ENCODE assay signal across 13 cellular contexts in genomic region chr17:42522263-42522790, GRCh38. TPM values are rescaled to one million over a fixed set of nuclear protein-coding genes. Genes with fewer than 3 reads are reported as not detected.
DNase-seq lines count a peak whose midpoint lies in the region; ATAC-seq and TF ChIP-seq lines count a peak whose summit lies in the region.
"Had no signal": no experiment of that assay in that cellular context is flagged by ENCODE, and none has a peak within 500 bp of the region (broad histone marks: within the 10 kb centered on the region; RNA-seq: fewer than 3 reads in every experiment).

No MANE protein-coding gene starts in this region.

- H3K4me3 ChIP-seq in mammary epithelial cell (replicated peaks in 1 of 3; ENCODE audit: insufficient read depth in 1 of 3, low read depth in 2 of 3, low read length in 3 of 3), result no peak overlapping the region
- H3K4me3 ChIP-seq in right atrium auricular region, result no peak overlapping the region
- no peak overlapping the region for H3K4me3 ChIP-seq in upper lobe of right lung
- no peak overlapping the region for H3K4me3 ChIP-seq in CD8-positive, alpha-beta memory T cell (ENCODE audit: low read length)
- H3K4me3 ChIP-seq: SK-N-MC had no signal

- no peak for ATAC-seq in upper lobe of right lung
- ATAC-seq in HG02623 (IDR thresholded peaks at IDR 0.05; ENCODE audit: unreplicated experiment), result no peak
- ATAC-seq: activated T-cell treated with anti-CD3 and anti-CD28 coated beads, Interleukin-2, amount 50 U/mL, for 4 hours had no signal

- no peak overlapping the region for H3K4me3 Mint-ChIP-seq in MCF 10A (ENCODE audit: unreplicated experiment)
- no peak overlapping the region for H3K4me3 Mint-ChIP-seq in CD8-positive, alpha-beta memory T cell
- H3K4me3 Mint-ChIP-seq: activated T-cell treated with anti-CD3 and anti-CD28 coated beads, Interleukin-2, amount 50 U/mL, for 4 hours had no signal

- H3K4me1 Mint-ChIP-seq in MCF 10A (ENCODE audit: insufficient read depth, unreplicated experiment), result peaks cover 55% of the 10 kb centered on the region
- H3K4me1 Mint-ChIP-seq in CD8-positive, alpha-beta memory T cell, result peaks cover 9 to 22% (median 19%) of the 10 kb centered on the region in 3 donors

- H3K4me2 ChIP-seq in mammary epithelial cell (ENCODE audit: insufficient read depth, low read depth, low read length), result no peak overlapping the region

- H3K9me3 ChIP-seq in mammary epithelial cell (replicated peaks; ENCODE audit: insufficient read depth, low read length) (no peaks in the 10 kb centered on the region), right atrium auricular region (no peaks in the 10 kb centered on the region), upper lobe of right lung (no peaks in the 10 kb centered on the region)
- no peaks in the 10 kb centered on the region for H3K9me3 ChIP-seq in CD8-positive, alpha-beta memory T cell (ENCODE audit: low read length)

- WGBS in mammary epithelial cell (ENCODE audit: low coverage, missing lambda C conversion rate), result 77% methylated on average over 8 of the region's 9 CpGs

- DNase-seq in MCF 10A (ENCODE audit: unreplicated experiment) (no peak), mammary epithelial cell (no peak), right atrium auricular region (ENCODE audit: low spot score) (no peak), posterior vena cava (ENCODE audit: low spot score) (peak; percentile 78), upper lobe of right lung (no peak), NOMO-1 treated with DMSO at 0.1 percent for 48 hours (lab: John Stamatoyannopoulos, UW; ENCODE audit: unreplicated experiment) (no peak)
- no peak for DNase-seq in CD8-positive, alpha-beta memory T cell
- DNase-seq: 8988T; activated T-cell treated with anti-CD3 and anti-CD28 coated beads, Interleukin-2, amount 50 U/mL, for 4 hours; NCI-H69; stimulated activated naive CD4-positive, alpha-beta T cell treated with Interleukin-2 at 50 U/mL for 16 hours had no signal

- H2AFZ ChIP-seq in mammary epithelial cell (ENCODE audit: low read depth, low read length), result no peak overlapping the region

- H4K20me1 ChIP-seq in mammary epithelial cell (ENCODE audit: insufficient read depth, low read length), result no peaks in the 10 kb centered on the region

- CTCF ChIA-PET in MCF 10A (lab: Yijun Ruan, JAX) (no interaction called here), mammary epithelial cell (lab: Charles Lee; ENCODE audit: low non-redundant PET) (no interaction called here)
- CTCF ChIA-PET in CD8-positive, alpha-beta memory T cell (lab: Charles Lee), result no interaction called here

- H3K9me3 Mint-ChIP-seq in MCF 10A (ENCODE audit: unreplicated experiment), result no peaks in the 10 kb centered on the region
- no peaks in the 10 kb centered on the region for H3K9me3 Mint-ChIP-seq in CD8-positive, alpha-beta memory T cell
- H3K9me3 Mint-ChIP-seq: activated T-cell treated with anti-CD3 and anti-CD28 coated beads, Interleukin-2, amount 50 U/mL, for 4 hours had no signal

- peaks cover 7% of the 10 kb centered on the region for H3K36me3 Mint-ChIP-seq in MCF 10A (ENCODE audit: insufficient read depth, unreplicated experiment)
- peaks cover 0 to 1% (median 0%) of the 10 kb centered on the region in 3 donors for H3K36me3 Mint-ChIP-seq in CD8-positive, alpha-beta memory T cell

- H3K27ac Mint-ChIP-seq in MCF 10A (ENCODE audit: low read depth, unreplicated experiment), result peak overlapping the region; percentile 98
- no peak overlapping the region for H3K27ac Mint-ChIP-seq in CD8-positive, alpha-beta memory T cell

- H3K27ac ChIP-seq in mammary epithelial cell (ENCODE audit: insufficient read depth, low read depth, low read length) (no peak overlapping the region), right atrium auricular region (peak overlapping the region; percentile 91 to 98), upper lobe of right lung (peak overlapping the region; percentile 81)
- H3K27ac ChIP-seq in CD8-positive, alpha-beta memory T cell (ENCODE audit: low read depth, low read length), result no peak overlapping the region
- H3K27ac ChIP-seq: SK-N-MC had no signal

- no TSS peak for BruUV-seq in MCF 10A (replicated peaks; lab: Mats Ljungman, UMichigan)
- no TSS peak for BruUV-seq in mammary epithelial cell (replicated peaks; lab: Mats Ljungman, UMichigan)

- in situ Hi-C loops in mammary epithelial cell (cut with MboI; ENCODE audit: low sequenced_read_pairs in 2 of 2), result loop anchor here (10.0 kb wide), 2 partner anchors 198 to 408 kb away; partner anchors contain the start of gene DHX58 (in 1 of the 2)

- TF ChIP-seq CTCF in MCF 10A (IDR thresholded peaks at IDR 0.05; ENCODE audit: unreplicated experiment), result no peak
- no peak for TF ChIP-seq CTCF in mammary epithelial cell (conservative IDR thresholded peaks at IDR 0.05 in 1 of 2, IDR thresholded peaks at IDR 0.05 in 1 of 2; ENCODE audit: extremely low read depth in 1 of 2, insufficient read depth in 1 of 2, low read depth in 1 of 2, low read length in 2 of 2)
- no peak for TF ChIP-seq CTCF in right atrium auricular region (IDR thresholded peaks at IDR 0.05)
- TF ChIP-seq CTCF in upper lobe of right lung (IDR thresholded peaks at IDR 0.05), result no peak

- H3K27me3 ChIP-seq in mammary epithelial cell (ENCODE audit: insufficient read depth, low read length), result no peaks in the 10 kb centered on the region
- H3K27me3 ChIP-seq in right atrium auricular region, result no peaks in the 10 kb centered on the region
- H3K27me3 ChIP-seq in upper lobe of right lung, result no peaks in the 10 kb centered on the region
- H3K27me3 ChIP-seq in CD8-positive, alpha-beta memory T cell (ENCODE audit: insufficient read depth, low read length, poor library complexity, severe bottlenecking), result no peaks in the 10 kb centered on the region

- no peaks in the 10 kb centered on the region for H3K36me3 ChIP-seq in mammary epithelial cell (ENCODE audit: insufficient read depth, low read length)
- no peaks in the 10 kb centered on the region for H3K36me3 ChIP-seq in right atrium auricular region
- H3K36me3 ChIP-seq in upper lobe of right lung, result peaks cover 8% of the 10 kb centered on the region
- no peaks in the 10 kb centered on the region for H3K36me3 ChIP-seq in CD8-positive, alpha-beta memory T cell (ENCODE audit: insufficient read depth, low read length)

- intact Hi-C loops in MCF 10A (cut with micrococcal nuclease) (no loop called here), mammary epithelial cell (cut with micrococcal nuclease) (loop anchor here (10.0 kb wide), 1 partner anchor 498 kb away; the partner anchor contains the start of gene NKIRAS2), posterior vena cava (cut with DNase I) (loop anchor here in 1 of 2 donors (5.0 kb wide), 1 partner anchor 100 kb away; the partner anchor contains the start of gene CAVIN1), upper lobe of right lung (cut with DNase I) (no loop called here)

- dilution Hi-C loops in mammary epithelial cell (cut with HindIII; ENCODE audit: low sequenced_read_pairs), result loop anchor here (5.0 kb wide), 3 partner anchors 100 to 335 kb away; partner anchors contain the start of genes CAVIN1 and HCRT

- no peaks in the 10 kb centered on the region for H3K79me2 ChIP-seq in mammary epithelial cell (ENCODE audit: insufficient read depth, low read length)

- POLR2A ChIA-PET in MCF 10A (lab: Yijun Ruan, JAX), result interaction anchor here (1.5 kb wide), 1 partner anchor 99 kb away, joined by 4 read pairs; the partner anchor contains the start of gene CAVIN1
- POLR2A ChIA-PET in CD8-positive, alpha-beta memory T cell (lab: Charles Lee), result no interaction called here

- no peak overlapping the region for H3K9ac ChIP-seq in mammary epithelial cell (ENCODE audit: insufficient read depth, low read length)

- H3K4me1 ChIP-seq in mammary epithelial cell (ENCODE audit: insufficient read depth, low read length) (peaks cover 57% of the 10 kb centered on the region), right atrium auricular region (peaks cover 4 to 85% of the 10 kb centered on the region in 2 donors), upper lobe of right lung (peaks cover 79% of the 10 kb centered on the region)
- H3K4me1 ChIP-seq in CD8-positive, alpha-beta memory T cell (ENCODE audit: insufficient read depth, low read length), result peaks cover 1% of the 10 kb centered on the region

- no peaks in the 10 kb centered on the region for H3K27me3 Mint-ChIP-seq in MCF 10A (ENCODE audit: insufficient read depth, unreplicated experiment)
- H3K27me3 Mint-ChIP-seq in CD8-positive, alpha-beta memory T cell, result peaks cover 0 to 3% of the 10 kb centered on the region in 2 donors

RNA-seq across cellular contexts. Expression of gene NAGLU, which starts 13.7 kb away (rescaled TPM):
- total RNA-seq in MCF 10A (2022) (21.0 and 29.5 TPM in 2 replicates), mammary epithelial cell (10 to 100 TPM; 22.7 to 25.2 TPM), right atrium auricular region (10 to 100 TPM; 19.6 to 22.1 TPM), posterior vena cava (10 to 100 TPM; 27.1 to 36.0 TPM), upper lobe of right lung (46.9 TPM)
- 17.5 TPM for polyA plus RNA-seq in mammary epithelial cell
- 28.6 TPM for polyA minus RNA-seq in mammary epithelial cell
- total RNA-seq in CD8-positive, alpha-beta memory T cell, result 10 to 100 TPM; 15.8 to 17.4 TPM
- polyA plus RNA-seq in CD8-positive, alpha-beta memory T cell, result 17.0 TPM

RNA-seq across cellular contexts. Expression of gene HSD17B1, which starts 30.4 kb away (rescaled TPM):
- total RNA-seq in MCF 10A (2022), result 13.0 and 18.1 TPM in 2 replicates
- total RNA-seq in mammary epithelial cell, result 10 to 100 TPM; 19.3 to 23.8 TPM
- 5.8 TPM for polyA plus RNA-seq in mammary epithelial cell
- 0.16 TPM for polyA minus RNA-seq in mammary epithelial cell
- under 1 TPM; 0.39 to 0.78 TPM for total RNA-seq in right atrium auricular region
- 1 to 10 TPM in 1 of 2 donors, under 1 TPM in 1; 0.67 to 1.2 TPM for total RNA-seq in posterior vena cava
- 1.4 TPM for total RNA-seq in upper lobe of right lung
- total RNA-seq in CD8-positive, alpha-beta memory T cell, result under 1 TPM; 0.29 to 0.37 TPM
- 0.48 TPM for polyA plus RNA-seq in CD8-positive, alpha-beta memory T cell

RNA-seq across cellular contexts. Expression of gene COASY, which starts 39.6 kb away (rescaled TPM):
- total RNA-seq in MCF 10A (2022) (82.6 and 89.2 TPM in 2 replicates), mammary epithelial cell (10 to 100 TPM; 26.0 to 90.1 TPM), right atrium auricular region (10 to 100 TPM; 18.1 to 19.0 TPM), posterior vena cava (10 to 100 TPM; 34.0 TPM), upper lobe of right lung (63.3 TPM)
- polyA plus RNA-seq in mammary epithelial cell, result 61.1 TPM
- polyA minus RNA-seq in mammary epithelial cell, result 92.7 TPM
- total RNA-seq in CD8-positive, alpha-beta memory T cell, result 100 to 1,000 TPM; 103 to 107 TPM
- polyA plus RNA-seq in CD8-positive, alpha-beta memory T cell, result 65.6 TPM

RNA-seq across cellular contexts. Expression of gene MLX, which starts 44.6 kb away (rescaled TPM):
- total RNA-seq in MCF 10A (2022) (37.3 and 39.6 TPM in 2 replicates), mammary epithelial cell (10 to 100 TPM; 24.5 to 40.4 TPM), right atrium auricular region (10 to 100 TPM; 40.1 to 63.6 TPM), posterior vena cava (10 to 100 TPM; 27.5 to 28.5 TPM), upper lobe of right lung (61.3 TPM)
- polyA plus RNA-seq in mammary epithelial cell, result 49.3 TPM
- polyA minus RNA-seq in mammary epithelial cell, result 26.6 TPM
- total RNA-seq in CD8-positive, alpha-beta memory T cell, result 10 to 100 TPM; 61.8 to 62.3 TPM
- 52.1 TPM for polyA plus RNA-seq in CD8-positive, alpha-beta memory T cell

RNA-seq across cellular contexts. Expression of gene PSMC3IP, which starts 55.2 kb away (rescaled TPM):
- 10.3 and 12.0 TPM in 2 replicates for total RNA-seq in MCF 10A (2022)
- 10 to 100 TPM in 1 of 2 donors, 1 to 10 TPM in 1; 2.2 to 25.2 TPM for total RNA-seq in mammary epithelial cell
- 14.4 TPM for polyA plus RNA-seq in mammary epithelial cell
- 8.2 TPM for polyA minus RNA-seq in mammary epithelial cell
- 1 to 10 TPM; 1.2 to 1.6 TPM for total RNA-seq in right atrium auricular region
- total RNA-seq in posterior vena cava, result 1 to 10 TPM; 4.1 to 4.7 TPM
- 4.2 TPM for total RNA-seq in upper lobe of right lung
- 10 to 100 TPM; 35.9 to 36.2 TPM for total RNA-seq in CD8-positive, alpha-beta memory T cell
- polyA plus RNA-seq in CD8-positive, alpha-beta memory T cell, result 0.83 TPM

Comparison
In these comparisons a context has a peak if more than half of its experiments do, and no peak if none do; other contexts are left out.
1. H3K27ac ChIP-seq: peak in right atrium auricular region (2 of 2) and upper lobe of right lung (single experiment); none in mammary epithelial cell (single experiment) and CD8-positive, alpha-beta memory T cell (single experiment).